ENCODE assay signal across 1 cellular context in genomic region chr22:46269564-46269963, GRCh38.
TF ChIP-seq lines count a peak whose summit lies in the region.

No MANE protein-coding gene starts in this region.

TF ChIP-seq in HepG2, 621 proteins besides CTCF, POLR2A, EP300 and RAD21 (continued from another document):
- TF ChIP-seq, protein P1, sequence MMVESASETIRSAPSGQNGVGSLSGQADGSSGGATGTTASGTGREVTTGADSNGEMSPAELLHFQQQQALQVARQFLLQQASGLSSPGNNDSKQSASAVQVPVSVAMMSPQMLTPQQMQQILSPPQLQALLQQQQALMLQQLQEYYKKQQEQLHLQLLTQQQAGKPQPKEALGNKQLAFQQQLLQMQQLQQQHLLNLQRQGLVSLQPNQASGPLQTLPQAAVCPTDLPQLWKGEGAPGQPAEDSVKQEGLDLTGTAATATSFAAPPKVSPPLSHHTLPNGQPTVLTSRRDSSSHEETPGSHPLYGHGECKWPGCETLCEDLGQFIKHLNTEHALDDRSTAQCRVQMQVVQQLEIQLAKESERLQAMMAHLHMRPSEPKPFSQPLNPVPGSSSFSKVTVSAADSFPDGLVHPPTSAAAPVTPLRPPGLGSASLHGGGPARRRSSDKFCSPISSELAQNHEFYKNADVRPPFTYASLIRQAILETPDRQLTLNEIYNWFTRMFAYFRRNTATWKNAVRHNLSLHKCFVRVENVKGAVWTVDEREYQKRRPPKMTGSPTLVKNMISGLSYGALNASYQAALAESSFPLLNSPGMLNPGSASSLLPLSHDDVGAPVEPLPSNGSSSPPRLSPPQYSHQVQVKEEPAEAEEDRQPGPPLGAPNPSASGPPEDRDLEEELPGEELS (CRISPR knock-in tag; IDR thresholded peaks at IDR 0.05): peak; percentile 18; the same call in 1 of the 2 replicates
- TF ChIP-seq, protein P2, sequence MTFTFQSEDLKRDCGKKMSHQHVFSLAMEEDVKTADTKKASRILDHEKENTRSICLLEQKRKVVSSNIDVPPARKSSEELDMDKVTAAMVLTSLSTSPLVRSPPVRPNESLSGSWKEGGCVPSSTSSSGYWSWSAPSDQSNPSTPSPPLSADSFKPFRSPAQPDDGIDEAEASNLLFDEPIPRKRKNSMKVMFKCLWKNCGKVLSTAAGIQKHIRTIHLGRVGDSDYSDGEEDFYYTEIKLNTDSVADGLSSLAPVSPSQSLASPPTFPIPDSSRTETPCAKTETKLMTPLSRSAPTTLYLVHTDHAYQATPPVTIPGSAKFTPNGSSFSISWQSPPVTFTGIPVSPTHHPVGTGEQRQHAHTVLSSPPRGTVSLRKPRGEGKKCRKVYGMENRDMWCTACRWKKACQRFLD (CRISPR knock-in tag; IDR thresholded peaks at IDR 0.05; ENCODE audit: borderline replicate concordance): no peak
- peak; percentile 70 for TF ChIP-seq ZFX (CRISPR knock-in tag; IDR thresholded peaks at IDR 0.05; ENCODE audit: low read depth)
- TF ChIP-seq HDAC1 (CRISPR knock-in tag; IDR thresholded peaks at IDR 0.05): peak; percentile 40; the same call in 1 of the 2 replicates
- TF ChIP-seq, protein P3, sequence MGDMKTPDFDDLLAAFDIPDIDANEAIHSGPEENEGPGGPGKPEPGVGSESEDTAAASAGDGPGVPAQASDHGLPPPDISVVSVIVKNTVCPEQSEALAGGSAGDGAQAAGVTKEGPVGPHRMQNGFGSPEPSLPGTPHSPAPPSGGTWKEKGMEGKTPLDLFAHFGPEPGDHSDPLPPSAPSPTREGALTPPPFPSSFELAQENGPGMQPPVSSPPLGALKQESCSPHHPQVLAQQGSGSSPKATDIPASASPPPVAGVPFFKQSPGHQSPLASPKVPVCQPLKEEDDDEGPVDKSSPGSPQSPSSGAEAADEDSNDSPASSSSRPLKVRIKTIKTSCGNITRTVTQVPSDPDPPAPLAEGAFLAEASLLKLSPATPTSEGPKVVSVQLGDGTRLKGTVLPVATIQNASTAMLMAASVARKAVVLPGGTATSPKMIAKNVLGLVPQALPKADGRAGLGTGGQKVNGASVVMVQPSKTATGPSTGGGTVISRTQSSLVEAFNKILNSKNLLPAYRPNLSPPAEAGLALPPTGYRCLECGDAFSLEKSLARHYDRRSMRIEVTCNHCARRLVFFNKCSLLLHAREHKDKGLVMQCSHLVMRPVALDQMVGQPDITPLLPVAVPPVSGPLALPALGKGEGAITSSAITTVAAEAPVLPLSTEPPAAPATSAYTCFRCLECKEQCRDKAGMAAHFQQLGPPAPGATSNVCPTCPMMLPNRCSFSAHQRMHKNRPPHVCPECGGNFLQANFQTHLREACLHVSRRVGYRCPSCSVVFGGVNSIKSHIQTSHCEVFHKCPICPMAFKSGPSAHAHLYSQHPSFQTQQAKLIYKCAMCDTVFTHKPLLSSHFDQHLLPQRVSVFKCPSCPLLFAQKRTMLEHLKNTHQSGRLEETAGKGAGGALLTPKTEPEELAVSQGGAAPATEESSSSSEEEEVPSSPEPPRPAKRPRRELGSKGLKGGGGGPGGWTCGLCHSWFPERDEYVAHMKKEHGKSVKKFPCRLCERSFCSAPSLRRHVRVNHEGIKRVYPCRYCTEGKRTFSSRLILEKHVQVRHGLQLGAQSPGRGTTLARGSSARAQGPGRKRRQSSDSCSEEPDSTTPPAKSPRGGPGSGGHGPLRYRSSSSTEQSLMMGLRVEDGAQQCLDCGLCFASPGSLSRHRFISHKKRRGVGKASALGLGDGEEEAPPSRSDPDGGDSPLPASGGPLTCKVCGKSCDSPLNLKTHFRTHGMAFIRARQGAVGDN (CRISPR knock-in tag; IDR thresholded peaks at IDR 0.05): no peak; the same call in 1 of the 2 replicates
- TF ChIP-seq, protein P4, sequence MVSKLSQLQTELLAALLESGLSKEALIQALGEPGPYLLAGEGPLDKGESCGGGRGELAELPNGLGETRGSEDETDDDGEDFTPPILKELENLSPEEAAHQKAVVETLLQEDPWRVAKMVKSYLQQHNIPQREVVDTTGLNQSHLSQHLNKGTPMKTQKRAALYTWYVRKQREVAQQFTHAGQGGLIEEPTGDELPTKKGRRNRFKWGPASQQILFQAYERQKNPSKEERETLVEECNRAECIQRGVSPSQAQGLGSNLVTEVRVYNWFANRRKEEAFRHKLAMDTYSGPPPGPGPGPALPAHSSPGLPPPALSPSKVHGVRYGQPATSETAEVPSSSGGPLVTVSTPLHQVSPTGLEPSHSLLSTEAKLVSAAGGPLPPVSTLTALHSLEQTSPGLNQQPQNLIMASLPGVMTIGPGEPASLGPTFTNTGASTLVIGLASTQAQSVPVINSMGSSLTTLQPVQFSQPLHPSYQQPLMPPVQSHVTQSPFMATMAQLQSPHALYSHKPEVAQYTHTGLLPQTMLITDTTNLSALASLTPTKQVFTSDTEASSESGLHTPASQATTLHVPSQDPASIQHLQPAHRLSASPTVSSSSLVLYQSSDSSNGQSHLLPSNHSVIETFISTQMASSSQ (IDR thresholded peaks at IDR 0.05; ENCODE audit: low read depth): no peak
- TF ChIP-seq, protein P4 (CRISPR knock-in tag; IDR thresholded peaks at IDR 0.05; ENCODE audit: borderline replicate concordance): no peak
- TF ChIP-seq SIN3A (IDR thresholded peaks at IDR 0.05; ENCODE audit: borderline replicate concordance, low read depth, low read length): no peak
- TF ChIP-seq ZNF484 (CRISPR knock-in tag; IDR thresholded peaks at IDR 0.05; ENCODE audit: borderline replicate concordance, low read depth): no peak
- TF ChIP-seq NR1H2 (CRISPR knock-in tag; IDR thresholded peaks at IDR 0.05; ENCODE audit: borderline replicate concordance, low read depth): no peak
- TF ChIP-seq CREB3 (CRISPR knock-in tag; IDR thresholded peaks at IDR 0.05): no peak
- no peak for TF ChIP-seq ELF1 (CRISPR knock-in tag; IDR thresholded peaks at IDR 0.05)
